Comparison of ENCODE assay signal across 9 cellular contexts in genomic region chr22:20298110-20298802, GRCh38. TPM values are rescaled to one million over a fixed set of nuclear protein-coding genes. Genes with fewer than 3 reads are reported as not detected.
DNase-seq lines count a peak whose midpoint lies in the region; ATAC-seq and TF ChIP-seq lines count a peak whose summit lies in the region.
"Had no signal": no experiment of that assay in that cellular context is flagged by ENCODE, and none has a peak within 500 bp of the region (broad histone marks: within the 10 kb centered on the region; RNA-seq: fewer than 3 reads in every experiment).

No MANE protein-coding gene starts in this region.

- intact Hi-C loops in spleen (cut with DNase I; ENCODE audit: low total_unique reads) (no loop called here), OCI-LY7 (cut with micrococcal nuclease; ENCODE audit: unreplicated experiment) (no loop called here)

- H3K27ac ChIP-seq in iPS-20b (ENCODE audit: low read length) (no peak overlapping the region), spleen (peak overlapping the region in 3 of 8 donors; percentile 30 to 56 (median 42)), OCI-LY7 (ENCODE audit: low read depth, low read length, poor library complexity, severe bottlenecking) (no peak overlapping the region)

- H3K36me3 ChIP-seq in iPS-20b (ENCODE audit: insufficient read depth, low read depth, low read length): no peaks in the 10 kb centered on the region
- no peaks in the 10 kb centered on the region for H3K36me3 ChIP-seq in spleen
- no peaks in the 10 kb centered on the region for H3K36me3 ChIP-seq in OCI-LY7 (ENCODE audit: insufficient read depth, low read length)

- no peaks in the 10 kb centered on the region for H3K9me3 ChIP-seq in iPS-20b (ENCODE audit: insufficient read depth, low read depth, low read length)
- H3K9me3 ChIP-seq in spleen: no peaks in the 10 kb centered on the region
- no peaks in the 10 kb centered on the region for H3K9me3 ChIP-seq in OCI-LY7 (ENCODE audit: low read length)
- H3K9me3 ChIP-seq: SK-N-SH had no signal

- no peak overlapping the region for H3K27ac Mint-ChIP-seq in T-helper 2 cell treated with Interferon-gamma antibody and Interleukin-4, amounts not matched to agents 5 μg/mL and 100 μg/mL, for 36 hours
- H3K27ac Mint-ChIP-seq in activated T-helper 17 cell treated with anti-CD3 and anti-CD28 coated beads, Interleukin-2, amount 50 U/mL, for 72 hours: no peak overlapping the region

- CTCF ChIA-PET in OCI-LY7 (lab: Charles Lee; ENCODE audit: unreplicated experiment): no interaction called here

- no peak for DNase-seq in T-helper 2 cell treated with Interferon-gamma antibody and Interleukin-4, amounts not matched to agents 5 μg/mL and 100 μg/mL, for 36 hours (ENCODE audit: low spot score)
- DNase-seq in T-helper 2 cell: no peak
- peak; percentile 83 for DNase-seq in spleen
- no peak for DNase-seq in OCI-LY7 (ENCODE audit: low spot score)
- DNase-seq in HuH-7.5 (ENCODE audit: low spot score): no peak

- peaks cover 30% of the 10 kb centered on the region for H3K27me3 Mint-ChIP-seq in T-helper 2 cell treated with Interferon-gamma antibody and Interleukin-4, amounts not matched to agents 5 μg/mL and 100 μg/mL, for 36 hours (ENCODE audit: low read depth)
- no peaks in the 10 kb centered on the region for H3K27me3 Mint-ChIP-seq in activated T-helper 17 cell treated with anti-CD3 and anti-CD28 coated beads, Interleukin-2, amount 50 U/mL, for 72 hours

- no peaks in the 10 kb centered on the region for H3K9me2 ChIP-seq in OCI-LY7 (ENCODE audit: insufficient read depth, low read length)
- H3K9me2 ChIP-seq: SK-N-SH had no signal

- H3K79me2 ChIP-seq in OCI-LY7 (ENCODE audit: insufficient read depth, low read depth, low read length): no peaks in the 10 kb centered on the region

- ATAC-seq in activated T-helper 17 cell treated with anti-CD3 and anti-CD28 coated beads, Interleukin-2, amount 50 U/mL, for 72 hours (replicated peaks): no peak
- no peak for ATAC-seq in GM21786 (IDR thresholded peaks at IDR 0.05; ENCODE audit: unreplicated experiment)

- TF ChIP-seq CTCF in spleen (IDR thresholded peaks at IDR 0.05 in 8 of 11, conservative IDR thresholded peaks at IDR 0.05 in 3 of 11): no peak
- no peak for TF ChIP-seq CTCF in OCI-LY7 (conservative IDR thresholded peaks at IDR 0.05; ENCODE audit: low read length)

- H4K20me1 ChIP-seq in OCI-LY7 (ENCODE audit: insufficient read depth, low read length): no peaks in the 10 kb centered on the region

- no peak overlapping the region for H2AFZ ChIP-seq in OCI-LY7 (ENCODE audit: low read length)

- no TSS peak for BruUV-seq in OCI-LY7 (replicated peaks; lab: Mats Ljungman, UMichigan)

- no peak for TF ChIP-seq POLR2A in spleen (IDR thresholded peaks at IDR 0.05)

- POLR2A ChIA-PET in OCI-LY7 (lab: Charles Lee): no interaction called here

- H3K4me3 ChIP-seq in iPS-20b (ENCODE audit: low read length) (peak overlapping the region; percentile 69), spleen (peak overlapping the region in 6 of 8 donors; percentile 63 to 86 (median 67)), OCI-LY7 (ENCODE audit: low read depth, low read length, poor library complexity, severe bottlenecking) (no peak overlapping the region)

- H3K4me1 ChIP-seq in iPS-20b (ENCODE audit: insufficient read depth, low read length) (no peaks in the 10 kb centered on the region), spleen (peaks cover 0 to 21% (median 17%) of the 10 kb centered on the region in 6 donors), OCI-LY7 (ENCODE audit: insufficient read depth, low read length, poor library complexity, severe bottlenecking) (no peaks in the 10 kb centered on the region)

- no peak overlapping the region; the same call in 1 of the 2 replicates for H3K9ac ChIP-seq in iPS-20b (ENCODE audit: low read depth, low read length)

- H3K36me3 Mint-ChIP-seq in T-helper 2 cell treated with Interferon-gamma antibody and Interleukin-4, amounts not matched to agents 5 μg/mL and 100 μg/mL, for 36 hours (ENCODE audit: low read depth): no peaks in the 10 kb centered on the region
- no peaks in the 10 kb centered on the region for H3K36me3 Mint-ChIP-seq in activated T-helper 17 cell treated with anti-CD3 and anti-CD28 coated beads, Interleukin-2, amount 50 U/mL, for 72 hours (ENCODE audit: low read depth)

- H3K27me3 ChIP-seq in iPS-20b (ENCODE audit: insufficient read depth, low read length): peaks cover 62% of the 10 kb centered on the region
- peaks cover 0 to 43% (median 0%) of the 10 kb centered on the region in 7 donors for H3K27me3 ChIP-seq in spleen (replicated peaks in 1 of 7)

- H3K4me3 Mint-ChIP-seq in T-helper 2 cell treated with Interferon-gamma antibody and Interleukin-4, amounts not matched to agents 5 μg/mL and 100 μg/mL, for 36 hours: peak overlapping the region; percentile 77
- peak overlapping the region; percentile 69 for H3K4me3 Mint-ChIP-seq in activated T-helper 17 cell treated with anti-CD3 and anti-CD28 coated beads, Interleukin-2, amount 50 U/mL, for 72 hours

- no peak overlapping the region for H3K4me2 ChIP-seq in OCI-LY7 (ENCODE audit: low read length)

- peaks cover 4% of the 10 kb centered on the region for H3K4me1 Mint-ChIP-seq in T-helper 2 cell treated with Interferon-gamma antibody and Interleukin-4, amounts not matched to agents 5 μg/mL and 100 μg/mL, for 36 hours (ENCODE audit: low read depth)
- H3K4me1 Mint-ChIP-seq in activated T-helper 17 cell treated with anti-CD3 and anti-CD28 coated beads, Interleukin-2, amount 50 U/mL, for 72 hours: no peaks in the 10 kb centered on the region

- no peaks in the 10 kb centered on the region for H3K9me3 Mint-ChIP-seq in T-helper 2 cell treated with Interferon-gamma antibody and Interleukin-4, amounts not matched to agents 5 μg/mL and 100 μg/mL, for 36 hours
- no peaks in the 10 kb centered on the region for H3K9me3 Mint-ChIP-seq in activated T-helper 17 cell treated with anti-CD3 and anti-CD28 coated beads, Interleukin-2, amount 50 U/mL, for 72 hours

- 62 to 80% (median 73%) methylated on average over 19 to 25 of the region's 25 CpGs for WGBS in spleen, 5 donors

RNA-seq across cellular contexts. Expression of gene DGCR6L, which starts 21.6 kb away (rescaled TPM):
- total RNA-seq in activated T-helper 17 cell treated with anti-CD3 and anti-CD28 coated beads, Interleukin-2, amount 50 U/mL, for 72 hours: 10 to 100 TPM; 20.5 to 29.2 TPM
- total RNA-seq in spleen (10 to 100 TPM; 25.6 to 49.9 (median 32.4) TPM), OCI-LY7 (2022) (18.9 and 22.5 TPM in 2 replicates)
- polyA plus RNA-seq in spleen: 10 to 100 TPM; 50.0 to 70.0 (median 66.1) TPM
- 36.0 and 37.8 TPM in 2 replicates for total RNA-seq in OCI-LY7 (2014; rRNA removed; shearing (Covaris generic))

RNA-seq across cellular contexts. Expression of gene RTN4R, which starts 30.1 kb away (rescaled TPM):
- total RNA-seq in activated T-helper 17 cell treated with anti-CD3 and anti-CD28 coated beads, Interleukin-2, amount 50 U/mL, for 72 hours: 1 to 10 TPM; 1.4 to 2.6 TPM
- 10 to 100 TPM in 2 of 7 donors, 1 to 10 TPM in 5; 4.5 to 11.8 (median 7.0) TPM for total RNA-seq in spleen
- polyA plus RNA-seq in spleen: 1 to 10 TPM; 1.5 to 6.5 (median 2.8) TPM
- not detected in 2 replicates for total RNA-seq in OCI-LY7 (2014; rRNA removed; shearing (Covaris generic))
- total RNA-seq in OCI-LY7 (2022): not detected in 2 replicates
